8 cellular contexts compared by ENCODE assay signal in genomic region chr7:38367301-38367700, GRCh38.
DNase-seq lines count a peak whose midpoint lies in the region; ATAC-seq and TF ChIP-seq lines count a peak whose summit lies in the region.

No MANE protein-coding gene starts in this region.

- H2AFZ ChIP-seq in hepatocyte = peak overlapping the region; percentile 31

- H3K4me1 ChIP-seq in hepatocyte (ENCODE audit: insufficient read depth) = no peaks in the 10 kb centered on the region

- H3K79me2 ChIP-seq in hepatocyte = no peaks in the 10 kb centered on the region

- H3K4me3 ChIP-seq in HL-60 (replicated peaks; ENCODE audit: insufficient read depth, low read length) (no peak overlapping the region), hepatocyte (no peak overlapping the region), H7 (ENCODE audit: insufficient read depth, low read depth, low read length) (no peak overlapping the region)

- H3K27ac ChIP-seq in HL-60 (replicated peaks) (peak overlapping the region; percentile 20), hepatocyte (peak overlapping the region; percentile 66)

- H3K36me3 ChIP-seq in hepatocyte (replicated peaks; ENCODE audit: insufficient read depth, low read depth) (no peaks in the 10 kb centered on the region), H7 (replicated peaks; ENCODE audit: control insufficient read depth, insufficient read depth, low read length) (no peaks in the 10 kb centered on the region)

- H4K20me1 ChIP-seq in hepatocyte (ENCODE audit: insufficient read depth, poor library complexity, severe bottlenecking) = no peaks in the 10 kb centered on the region

- TF ChIP-seq CTCF in HL-60 (IDR thresholded peaks at IDR 0.05; ENCODE audit: insufficient read depth, low read length) = no peak
- TF ChIP-seq CTCF in hepatocyte (IDR thresholded peaks at IDR 0.05; ENCODE audit: poor library complexity) = no peak

- peak; percentile 66 for ATAC-seq in GM18858 (IDR thresholded peaks at IDR 0.05; ENCODE audit: unreplicated experiment)
- ATAC-seq in GM21717 (IDR thresholded peaks at IDR 0.05; ENCODE audit: unreplicated experiment) = peak; percentile 61

- H3K27me3 ChIP-seq in HL-60 (ENCODE audit: insufficient read depth, poor library complexity, severe bottlenecking) = no peaks in the 10 kb centered on the region
- H3K27me3 ChIP-seq in hepatocyte = no peaks in the 10 kb centered on the region
- no peaks in the 10 kb centered on the region for H3K27me3 ChIP-seq in H7 (ENCODE audit: control insufficient read depth, insufficient read depth, low read length)

- DNase-seq in HL-60 (ENCODE audit: low read depth in 1 of 2, low spot score in 1 of 2) (no peak), hepatocyte (ENCODE audit: low spot score) (no peak), H7 (no peak), T1000 (lab: John Stamatoyannopoulos, UW) (no peak), mucosa of gallbladder (ENCODE audit: low spot score) (no peak)
- DNase-seq in activated CD4-positive, CD25-positive, alpha-beta regulatory T cell (lab: John Stamatoyannopoulos, UW) = no peak

- no peaks in the 10 kb centered on the region for H3K9me3 ChIP-seq in hepatocyte (ENCODE audit: low read depth)

- H3K4me2 ChIP-seq in hepatocyte = no peak overlapping the region

- no peaks in the 10 kb centered on the region for H3K9me2 ChIP-seq in hepatocyte (replicated peaks; ENCODE audit: insufficient read depth)
